Comparison of ENCODE assay signal across 8 cellular contexts in the genomic region with DNA sequence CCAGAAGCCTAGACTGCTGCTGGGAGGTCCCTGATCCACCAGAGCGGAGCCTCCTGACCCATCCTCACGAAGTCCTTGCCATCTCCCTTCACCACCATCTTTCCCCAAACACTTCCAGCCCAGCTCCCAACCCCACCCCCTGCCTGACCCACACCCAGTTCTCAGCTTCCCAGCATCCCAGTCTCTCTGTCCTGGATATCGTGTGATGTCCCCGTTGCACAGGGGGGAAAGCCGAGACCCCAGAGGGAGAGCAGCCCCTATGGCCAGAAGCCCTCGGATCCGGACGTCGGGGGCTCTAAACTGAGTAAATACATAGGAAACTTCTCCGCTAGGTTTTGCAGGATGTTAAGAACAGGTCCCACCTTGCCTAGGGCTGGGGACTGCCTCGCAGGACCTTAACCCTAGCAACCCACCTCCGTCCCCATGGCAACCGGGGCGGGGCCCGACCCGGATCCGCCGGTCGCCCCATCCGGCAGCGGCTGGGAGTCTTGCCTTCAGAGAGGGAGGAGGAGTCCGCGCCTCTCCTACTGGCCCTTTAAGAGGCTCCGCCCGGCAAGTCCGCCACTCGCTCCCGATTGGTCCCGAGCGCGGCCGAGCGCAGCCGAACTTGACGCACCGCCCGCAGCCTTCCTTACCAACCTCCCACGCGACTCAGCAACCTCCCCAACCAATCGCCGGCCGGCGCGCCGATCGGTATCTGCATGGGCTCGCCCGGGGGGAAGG. TPM values are rescaled to one million over a fixed set of nuclear protein-coding genes. Genes with fewer than 3 reads are reported as not detected.
DNase-seq lines count a peak whose midpoint lies in the region; ATAC-seq, FAIRE-seq and TF ChIP-seq lines count a peak whose summit lies in the region.

No MANE protein-coding gene starts in this region.

- in situ Hi-C loops in HepG2 (cut with HindIII; ENCODE audit: extremely low pct_ligation_motif_present, low pct_unique_long_range_greater_than_20kb) = no loop called here

- WGBS in HepG2 (ENCODE audit: low lambda C conversion rate) = 11% methylated on average over 8 of the region's 48 CpGs

- TF ChIP-seq EP300 in HepG2 (IDR thresholded peaks at IDR 0.05; ENCODE audit: low read depth in 2 of 2, low read length in 2 of 2) = no peak; a peak in 1 of 4 replicates
- no peak for TF ChIP-seq EP300 in HepG2 (CRISPR knock-in tag; IDR thresholded peaks at IDR 0.05; ENCODE audit: borderline replicate concordance)

- no TSS peak for BruUV-seq in HepG2 (replicated peaks; lab: Mats Ljungman, UMichigan)

- DNase-seq in C1 segment of cervical spinal cord (lab: John Stamatoyannopoulos, UW) = peak; percentile 94 to 100 (median 98)
- peak; percentile 87 for DNase-seq in NCI-H748 treated with DMSO at 0.1 percent for 48 hours (lab: John Stamatoyannopoulos, UW)
- peak; percentile 99 for DNase-seq in activated CD4-positive, alpha-beta T cell treated with anti-CD3 and anti-CD28 coated beads, Interleukin-2, amount 50 U/mL, for 4 hours
- DNase-seq in dermis blood vessel endothelial cell = peak; percentile 100
- peak; percentile 97 for DNase-seq in HepG2 (ENCODE audit: low spot score)
- peak; percentile 100 for DNase-seq in stimulated activated CD4-positive, alpha-beta T cell treated with anti-CD3 and anti-CD28 coated beads, Interleukin-2, amount 100 ng/mL, for 4 hours (ENCODE audit: low read depth)

- intact Hi-C loops in HepG2 (cut with micrococcal nuclease; ENCODE audit: unreplicated experiment) = loop anchor here (5.0 kb wide), 1 partner anchor 65 kb away; the partner anchor contains the start of gene FZR1

- H3K4me2 ChIP-seq in HepG2 (ENCODE audit: low read depth, low read length) = peak overlapping the region; percentile 77

- H3K9me3 ChIP-seq in HepG2 (ENCODE audit: low read length) = no peaks in the 10 kb centered on the region

- peaks cover 2% of the 10 kb centered on the region for H3K79me2 ChIP-seq in HepG2 (ENCODE audit: insufficient read depth, low read length)

- no peak overlapping the region for H2AFZ ChIP-seq in HepG2 (ENCODE audit: low read length)

- H3K9ac ChIP-seq in HepG2 (ENCODE audit: insufficient read depth, low read depth, low read length) = peak overlapping the region; percentile 34; the same call in 1 of the 2 replicates

- no peak for TF ChIP-seq RAD21 in HepG2 (CRISPR knock-in tag; IDR thresholded peaks at IDR 0.05)

- CTCF ChIA-PET in HepG2 (lab: Yijun Ruan, JAX; ENCODE audit: low intra/inter-chr PET ratio, low total read pairs) = no interaction called here

- H4K20me1 ChIP-seq in HepG2 (ENCODE audit: insufficient read depth, low read length) = peaks cover 4% of the 10 kb centered on the region

- no peaks in the 10 kb centered on the region; a peak in 1 of 5 replicates for H3K36me3 ChIP-seq in HepG2 (replicated peaks in 1 of 2; ENCODE audit: control insufficient read depth in 1 of 2, insufficient read depth in 2 of 2, low read length in 2 of 2)

- H3K4me3 ChIP-seq in HepG2 (replicated peaks in 1 of 3; ENCODE audit: insufficient read depth in 1 of 3, low read depth in 2 of 3, low read length in 3 of 3) = peak overlapping the region; percentile 41 to 58 (median 47); a peak in 4 of 6 replicates

- no peaks in the 10 kb centered on the region for H3K27me3 ChIP-seq in HepG2 (ENCODE audit: control insufficient read depth in 1 of 2, insufficient read depth in 2 of 2, low read length in 2 of 2)

- TF ChIP-seq CTCF in HepG2 (CRISPR knock-in tag; IDR thresholded peaks at IDR 0.05) = no peak

- no peak for TF ChIP-seq POLR2A in HepG2 (IDR thresholded peaks at IDR 0.05; ENCODE audit: insufficient read depth in 1 of 2, low read depth in 2 of 2, low read length in 2 of 2)

- H3K27ac ChIP-seq in HepG2 (ENCODE audit: extremely low read length, insufficient read depth, low read length) = no peak overlapping the region

- peaks cover 41% of the 10 kb centered on the region for H3K4me1 ChIP-seq in HepG2 (ENCODE audit: insufficient read depth, low read length)

- FAIRE-seq in HepG2 (lab: Jason Lieb, UNC) = peak; percentile 81

- POLR2A ChIA-PET in HepG2 (lab: Yijun Ruan, JAX) = no interaction called here

- ATAC-seq in GM19452 (IDR thresholded peaks at IDR 0.05; ENCODE audit: unreplicated experiment) (peak; percentile 90), HG03571 (IDR thresholded peaks at IDR 0.05; ENCODE audit: unreplicated experiment) (peak; percentile 86), HepG2 (peak; percentile 94)

RNA-seq across cellular contexts. Expression of gene HMG20B, which starts 0.5 kb away (rescaled TPM):
- total RNA-seq in dermis blood vessel endothelial cell (75.0 and 94.7 TPM in 2 replicates), HepG2 (2016; rRNA removed; fragmentation: Illumina TruSeq; extraction: Trizol) (23.0 and 29.2 TPM in 2 replicates)
- 26.2 and 31.3 TPM in 2 replicates for total RNA-seq in HepG2 (2016; cell fraction: cytosol; rRNA removed; fragmentation: Illumina TruSeq; extraction: Trizol; ENCODE audit: low read depth)
- total RNA-seq in HepG2 (2016; cell fraction: insoluble cytoplasmic fraction; rRNA removed; fragmentation: Illumina TruSeq; extraction: Trizol) = 26.2 and 29.0 TPM in 2 replicates
- 40.2 and 42.4 TPM in 2 replicates for total RNA-seq in HepG2 (2016; cell fraction: membrane; rRNA removed; fragmentation: Illumina TruSeq; extraction: Trizol)
- total RNA-seq in HepG2 (2016; cell fraction: nucleus; rRNA removed; fragmentation: Illumina TruSeq; extraction: Trizol) = 17.0 TPM in 2 replicates
- 23.9 and 24.8 TPM in 2 replicates for polyA plus RNA-seq in HepG2 (2011; rRNA removed)
- polyA plus RNA-seq in HepG2 (2011; cell fraction: cytosol; rRNA removed) = 17.7 and 28.8 TPM in 2 replicates
- 73.5 and 97.4 TPM in 2 replicates for polyA plus RNA-seq in HepG2 (2011; cell fraction: nucleus; rRNA removed)
- polyA plus RNA-seq in HepG2 (2012) = 19.0 and 22.8 TPM in 2 replicates
- 33.9 and 35.6 TPM in 2 replicates for polyA plus RNA-seq in HepG2 (2016; cell fraction: cytosol; fragmentation: Illumina TruSeq; extraction: Trizol; ENCODE audit: low read depth)
- polyA plus RNA-seq in HepG2 (2016; cell fraction: insoluble cytoplasmic fraction; fragmentation: Illumina TruSeq; extraction: Trizol; ENCODE audit: low read depth) = 36.6 TPM in 2 replicates
- 38.7 and 44.5 TPM in 2 replicates for polyA plus RNA-seq in HepG2 (2016; cell fraction: membrane; fragmentation: Illumina TruSeq; extraction: Trizol; ENCODE audit: low read depth)
- polyA plus RNA-seq in HepG2 (2016; cell fraction: nucleus; fragmentation: Illumina TruSeq; extraction: Trizol; ENCODE audit: insufficient read depth, low read depth) = 80.7 and 81.4 TPM in 2 replicates
- polyA minus RNA-seq in HepG2 (2011; rRNA and poly(A)+ RNA removed; ENCODE audit: low replicate concordance) = 13.9 and 67.7 TPM in 2 replicates
- 10.8 and 16.1 TPM in 2 replicates for polyA minus RNA-seq in HepG2 (2011; cell fraction: cytosol; rRNA and poly(A)+ RNA removed)
- polyA minus RNA-seq in HepG2 (2011; cell fraction: nucleus; rRNA and poly(A)+ RNA removed) = 8.7 and 9.7 TPM in 2 replicates

RNA-seq across cellular contexts. Expression of gene GIPC3, which starts 13.0 kb away (rescaled TPM):
- total RNA-seq in dermis blood vessel endothelial cell = 1.1 and 1.2 TPM in 2 replicates
- not detected in 2 replicates for total RNA-seq in HepG2 (2016; rRNA removed; fragmentation: Illumina TruSeq; extraction: Trizol)
- not detected in 2 replicates for total RNA-seq in HepG2 (2016; cell fraction: cytosol; rRNA removed; fragmentation: Illumina TruSeq; extraction: Trizol; ENCODE audit: low read depth)
- not detected in 2 replicates for total RNA-seq in HepG2 (2016; cell fraction: insoluble cytoplasmic fraction; rRNA removed; fragmentation: Illumina TruSeq; extraction: Trizol)
- not detected in 2 replicates for total RNA-seq in HepG2 (2016; cell fraction: membrane; rRNA removed; fragmentation: Illumina TruSeq; extraction: Trizol)
- total RNA-seq in HepG2 (2016; cell fraction: nucleus; rRNA removed; fragmentation: Illumina TruSeq; extraction: Trizol) = not detected in 2 replicates
- 0.05 and 0.08 TPM in 2 replicates for polyA plus RNA-seq in HepG2 (2011; rRNA removed)
- polyA plus RNA-seq in HepG2 (2011; cell fraction: cytosol; rRNA removed) = 0.01 and 0.03 TPM in 2 replicates
- 0.14 and 0.17 TPM in 2 replicates for polyA plus RNA-seq in HepG2 (2011; cell fraction: nucleus; rRNA removed)
- polyA plus RNA-seq in HepG2 (2012) = 0.04 TPM in 1 of 2 replicates, not detected in the other
- polyA plus RNA-seq in HepG2 (2016; cell fraction: cytosol; fragmentation: Illumina TruSeq; extraction: Trizol; ENCODE audit: low read depth) = not detected in 2 replicates
- polyA plus RNA-seq in HepG2 (2016; cell fraction: insoluble cytoplasmic fraction; fragmentation: Illumina TruSeq; extraction: Trizol; ENCODE audit: low read depth) = not detected in 2 replicates
- not detected in 2 replicates for polyA plus RNA-seq in HepG2 (2016; cell fraction: membrane; fragmentation: Illumina TruSeq; extraction: Trizol; ENCODE audit: low read depth)
- not detected in 2 replicates for polyA plus RNA-seq in HepG2 (2016; cell fraction: nucleus; fragmentation: Illumina TruSeq; extraction: Trizol; ENCODE audit: insufficient read depth, low read depth)
- polyA minus RNA-seq in HepG2 (2011; rRNA and poly(A)+ RNA removed; ENCODE audit: low replicate concordance) = 0.02 and 5.9 TPM in 2 replicates
- polyA minus RNA-seq in HepG2 (2011; cell fraction: cytosol; rRNA and poly(A)+ RNA removed) = not detected in 2 replicates
- not detected in 2 replicates for polyA minus RNA-seq in HepG2 (2011; cell fraction: nucleus; rRNA and poly(A)+ RNA removed)

RNA-seq across cellular contexts. Expression of gene MFSD12, which starts 14.9 kb away (rescaled TPM):
- total RNA-seq in dermis blood vessel endothelial cell = 90.3 and 121 TPM in 2 replicates
- total RNA-seq in HepG2 (2016; rRNA removed; fragmentation: Illumina TruSeq; extraction: Trizol) = 14.0 and 29.1 TPM in 2 replicates
- 9.9 and 10.2 TPM in 2 replicates for total RNA-seq in HepG2 (2016; cell fraction: cytosol; rRNA removed; fragmentation: Illumina TruSeq; extraction: Trizol; ENCODE audit: low read depth)
- 10.6 and 28.5 TPM in 2 replicates for total RNA-seq in HepG2 (2016; cell fraction: insoluble cytoplasmic fraction; rRNA removed; fragmentation: Illumina TruSeq; extraction: Trizol)
- total RNA-seq in HepG2 (2016; cell fraction: membrane; rRNA removed; fragmentation: Illumina TruSeq; extraction: Trizol) = 19.7 and 20.6 TPM in 2 replicates
- total RNA-seq in HepG2 (2016; cell fraction: nucleus; rRNA removed; fragmentation: Illumina TruSeq; extraction: Trizol) = 25.3 and 29.9 TPM in 2 replicates
- 27.2 and 37.0 TPM in 2 replicates for polyA plus RNA-seq in HepG2 (2011; rRNA removed)
- polyA plus RNA-seq in HepG2 (2011; cell fraction: cytosol; rRNA removed) = 16.9 and 29.1 TPM in 2 replicates
- 143 and 182 TPM in 2 replicates for polyA plus RNA-seq in HepG2 (2011; cell fraction: nucleus; rRNA removed)
- polyA plus RNA-seq in HepG2 (2012) = 21.1 and 40.6 TPM in 2 replicates
- polyA plus RNA-seq in HepG2 (2016; cell fraction: cytosol; fragmentation: Illumina TruSeq; extraction: Trizol; ENCODE audit: low read depth) = 12.9 and 14.1 TPM in 2 replicates
- 12.6 and 14.9 TPM in 2 replicates for polyA plus RNA-seq in HepG2 (2016; cell fraction: insoluble cytoplasmic fraction; fragmentation: Illumina TruSeq; extraction: Trizol; ENCODE audit: low read depth)
- 19.3 and 20.1 TPM in 2 replicates for polyA plus RNA-seq in HepG2 (2016; cell fraction: membrane; fragmentation: Illumina TruSeq; extraction: Trizol; ENCODE audit: low read depth)
- polyA plus RNA-seq in HepG2 (2016; cell fraction: nucleus; fragmentation: Illumina TruSeq; extraction: Trizol; ENCODE audit: insufficient read depth, low read depth) = 55.9 and 62.9 TPM in 2 replicates
- polyA minus RNA-seq in HepG2 (2011; rRNA and poly(A)+ RNA removed; ENCODE audit: low replicate concordance) = 76.5 and 865 TPM in 2 replicates
- polyA minus RNA-seq in HepG2 (2011; cell fraction: cytosol; rRNA and poly(A)+ RNA removed) = 29.2 and 33.3 TPM in 2 replicates
- 22.5 and 22.8 TPM in 2 replicates for polyA minus RNA-seq in HepG2 (2011; cell fraction: nucleus; rRNA and poly(A)+ RNA removed)

RNA-seq across cellular contexts. Expression of gene TEKTIP1, which starts 33.3 kb away (rescaled TPM):
- total RNA-seq in dermis blood vessel endothelial cell (not detected in 2 replicates), HepG2 (2016; rRNA removed; fragmentation: Illumina TruSeq; extraction: Trizol) (not detected in 2 replicates)
- not detected in 2 replicates for total RNA-seq in HepG2 (2016; cell fraction: cytosol; rRNA removed; fragmentation: Illumina TruSeq; extraction: Trizol; ENCODE audit: low read depth)
- not detected in 2 replicates for total RNA-seq in HepG2 (2016; cell fraction: insoluble cytoplasmic fraction; rRNA removed; fragmentation: Illumina TruSeq; extraction: Trizol)
- total RNA-seq in HepG2 (2016; cell fraction: membrane; rRNA removed; fragmentation: Illumina TruSeq; extraction: Trizol) = not detected in 2 replicates
- not detected in 2 replicates for total RNA-seq in HepG2 (2016; cell fraction: nucleus; rRNA removed; fragmentation: Illumina TruSeq; extraction: Trizol)
- polyA plus RNA-seq in HepG2 (2011; rRNA removed) = not detected in 2 replicates
- not detected in 2 replicates for polyA plus RNA-seq in HepG2 (2011; cell fraction: cytosol; rRNA removed)
- polyA plus RNA-seq in HepG2 (2011; cell fraction: nucleus; rRNA removed) = 0.32 TPM in 1 of 2 replicates, not detected in the other
- 0.24 and 0.35 TPM in 2 replicates for polyA plus RNA-seq in HepG2 (2012)
- polyA plus RNA-seq in HepG2 (2016; cell fraction: cytosol; fragmentation: Illumina TruSeq; extraction: Trizol; ENCODE audit: low read depth) = not detected in 2 replicates
- polyA plus RNA-seq in HepG2 (2016; cell fraction: insoluble cytoplasmic fraction; fragmentation: Illumina TruSeq; extraction: Trizol; ENCODE audit: low read depth) = not detected in 2 replicates
- not detected in 2 replicates for polyA plus RNA-seq in HepG2 (2016; cell fraction: membrane; fragmentation: Illumina TruSeq; extraction: Trizol; ENCODE audit: low read depth)
- polyA plus RNA-seq in HepG2 (2016; cell fraction: nucleus; fragmentation: Illumina TruSeq; extraction: Trizol; ENCODE audit: insufficient read depth, low read depth) = not detected in 2 replicates
- not detected in 2 replicates for polyA minus RNA-seq in HepG2 (2011; rRNA and poly(A)+ RNA removed; ENCODE audit: low replicate concordance)
- not detected in 2 replicates for polyA minus RNA-seq in HepG2 (2011; cell fraction: cytosol; rRNA and poly(A)+ RNA removed)
- not detected in 2 replicates for polyA minus RNA-seq in HepG2 (2011; cell fraction: nucleus; rRNA and poly(A)+ RNA removed)

RNA-seq across cellular contexts. Expression of gene TBXA2R, which starts 34.4 kb away (rescaled TPM):
- 1.3 and 1.7 TPM in 2 replicates for total RNA-seq in dermis blood vessel endothelial cell
- not detected in 2 replicates for total RNA-seq in HepG2 (2016; rRNA removed; fragmentation: Illumina TruSeq; extraction: Trizol)
- total RNA-seq in HepG2 (2016; cell fraction: cytosol; rRNA removed; fragmentation: Illumina TruSeq; extraction: Trizol; ENCODE audit: low read depth) = not detected in 2 replicates
- not detected in 2 replicates for total RNA-seq in HepG2 (2016; cell fraction: insoluble cytoplasmic fraction; rRNA removed; fragmentation: Illumina TruSeq; extraction: Trizol)
- total RNA-seq in HepG2 (2016; cell fraction: membrane; rRNA removed; fragmentation: Illumina TruSeq; extraction: Trizol) = not detected in 2 replicates
- total RNA-seq in HepG2 (2016; cell fraction: nucleus; rRNA removed; fragmentation: Illumina TruSeq; extraction: Trizol) = not detected in 2 replicates
- polyA plus RNA-seq in HepG2 (2011; rRNA removed) = 0.05 and 0.09 TPM in 2 replicates
- polyA plus RNA-seq in HepG2 (2011; cell fraction: cytosol; rRNA removed) = 0.04 TPM in 2 replicates
- 0.11 TPM in 1 of 2 replicates, not detected in the other for polyA plus RNA-seq in HepG2 (2011; cell fraction: nucleus; rRNA removed)
- polyA plus RNA-seq in HepG2 (2012) = not detected in 2 replicates
- not detected in 2 replicates for polyA plus RNA-seq in HepG2 (2016; cell fraction: cytosol; fragmentation: Illumina TruSeq; extraction: Trizol; ENCODE audit: low read depth)
- not detected in 2 replicates for polyA plus RNA-seq in HepG2 (2016; cell fraction: insoluble cytoplasmic fraction; fragmentation: Illumina TruSeq; extraction: Trizol; ENCODE audit: low read depth)
- not detected in 2 replicates for polyA plus RNA-seq in HepG2 (2016; cell fraction: membrane; fragmentation: Illumina TruSeq; extraction: Trizol; ENCODE audit: low read depth)
- polyA plus RNA-seq in HepG2 (2016; cell fraction: nucleus; fragmentation: Illumina TruSeq; extraction: Trizol; ENCODE audit: insufficient read depth, low read depth) = not detected in 2 replicates
- 0.20 and 1.3 TPM in 2 replicates for polyA minus RNA-seq in HepG2 (2011; rRNA and poly(A)+ RNA removed; ENCODE audit: low replicate concordance)
- polyA minus RNA-seq in HepG2 (2011; cell fraction: cytosol; rRNA and poly(A)+ RNA removed) = not detected in 2 replicates
- not detected in 2 replicates for polyA minus RNA-seq in HepG2 (2011; cell fraction: nucleus; rRNA and poly(A)+ RNA removed)
